In the genomic region with DNA sequence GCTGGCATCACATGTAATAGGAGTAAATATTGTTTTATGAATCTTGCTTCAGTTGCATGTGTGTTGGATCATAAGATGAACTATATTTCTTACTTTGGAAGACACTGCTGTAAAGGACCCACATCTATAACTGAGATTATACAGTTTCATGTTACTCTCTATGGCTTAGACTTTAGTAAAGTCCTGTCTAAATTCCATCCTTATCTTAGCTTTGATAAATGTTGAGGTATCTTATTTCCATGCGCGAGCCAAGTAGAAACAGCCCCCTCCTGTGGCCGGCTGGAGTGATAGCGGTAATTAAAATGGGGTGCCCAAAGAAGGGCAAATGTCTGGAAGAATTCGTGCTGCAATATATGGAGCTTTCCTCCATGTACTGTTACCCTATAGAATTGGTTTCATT, we compare ENCODE assay signal across 8 cellular contexts.
DNase-seq lines count a peak whose midpoint lies in the region; ATAC-seq and FAIRE-seq lines count a peak whose summit lies in the region.

No MANE protein-coding gene starts in this region.

- FAIRE-seq in HTR-8/SVneo (lab: Jason Lieb, UNC) = no peak

- peak; percentile 12 for DNase-seq in DMS53 treated with DMSO at 0.1 percent for 48 hours (lab: John Stamatoyannopoulos, UW; ENCODE audit: unreplicated experiment)
- DNase-seq in HTR-8/SVneo (ENCODE audit: insufficient read length, low spot score) = peak; percentile 19
- peak; percentile 54 to 58 for DNase-seq in activated CD4-positive, alpha-beta T cell treated with anti-CD3 and anti-CD28 coated beads, Interleukin-2, amount 50 U/mL, for 48 hours
- peak; percentile 14 for DNase-seq in germinal center (ENCODE audit: low spot score)
- DNase-seq in stimulated activated CD4-positive, alpha-beta T cell treated with anti-CD3 and anti-CD28 coated beads, Interleukin-4, amount 100 ng/mL, for 1 hour = peak; percentile 24
- no peak for DNase-seq in NCI-H446 treated with DMSO at 0.1 percent for 48 hours (lab: John Stamatoyannopoulos, UW)

- no peak for ATAC-seq in HG02610 (IDR thresholded peaks at IDR 0.05; ENCODE audit: unreplicated experiment)
- no peak for ATAC-seq in GM18520 (IDR thresholded peaks at IDR 0.05; ENCODE audit: unreplicated experiment)
